10 cellular contexts compared by ENCODE assay signal in the genomic region with DNA sequence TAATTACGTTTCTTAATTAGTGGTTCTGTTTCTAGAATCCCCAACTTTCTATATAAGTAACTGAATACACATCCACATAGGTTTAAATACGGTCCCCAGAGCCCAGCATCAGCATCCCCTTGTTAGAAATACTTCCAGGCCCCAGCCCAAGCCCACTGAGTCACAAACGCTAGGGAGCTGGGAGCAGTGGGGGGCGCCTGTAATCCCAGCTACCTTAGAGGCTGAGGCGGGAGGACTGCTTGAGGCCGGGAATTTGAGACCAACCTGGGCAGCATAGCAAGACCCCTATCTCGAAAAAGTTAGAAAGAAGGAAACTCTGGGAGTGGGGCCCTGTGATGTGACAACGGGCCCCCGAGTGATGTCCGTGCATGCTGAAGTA. TPM values are rescaled to one million over a fixed set of nuclear protein-coding genes. Genes with fewer than 3 reads are reported as not detected.
DNase-seq lines count a peak whose midpoint lies in the region; ATAC-seq and TF ChIP-seq lines count a peak whose summit lies in the region.
"Had no signal": no experiment of that assay in that cellular context is flagged by ENCODE, and none has a peak within 500 bp of the region (broad histone marks: within the 10 kb centered on the region; RNA-seq: fewer than 3 reads in every experiment).

No MANE protein-coding gene starts in this region.

- peaks cover 0 to 2% (median 0%) of the 10 kb centered on the region in 3 donors for H3K36me3 Mint-ChIP-seq in naive thymus-derived CD8-positive, alpha-beta T cell

- H3K4me3 Mint-ChIP-seq in naive thymus-derived CD8-positive, alpha-beta T cell: peak overlapping the region in 8 of 10 donors; percentile 27 to 54 (median 45)

- DNase-seq in heart left ventricle: no peak
- DNase-seq in cardiac septum (ENCODE audit: low spot score): no peak
- DNase-seq in breast epithelium (ENCODE audit: low spot score in 2 of 2): no peak
- DNase-seq in naive thymus-derived CD8-positive, alpha-beta T cell: no peak
- DNase-seq in upper lobe of right lung: no peak
- DNase-seq in foreskin keratinocyte: no peak
- DNase-seq: GDM1, kidney glomerular epithelial cell had no signal

- no peak overlapping the region for H3K27ac Mint-ChIP-seq in naive thymus-derived CD8-positive, alpha-beta T cell

- intact Hi-C loops in heart left ventricle (cut with DNase I): loop anchor here in 3 of 10 donors (2.0 to 10.0 kb wide), 3 partner anchors 27 to 121 kb away; no protein-coding TSS in a partner anchor
- intact Hi-C loops in cardiac septum (cut with DNase I): loop anchor here (2.0 kb wide), 2 partner anchors 25 to 31 kb away; no protein-coding TSS in a partner anchor
- intact Hi-C loops in breast epithelium (cut with DNase I; ENCODE audit: low total_unique reads): no loop called here
- intact Hi-C loops in upper lobe of right lung (cut with DNase I): no loop called here

- no peaks in the 10 kb centered on the region for H3K36me3 ChIP-seq in heart left ventricle
- H3K36me3 ChIP-seq in breast epithelium: no peaks in the 10 kb centered on the region
- H3K36me3 ChIP-seq in upper lobe of right lung: no peaks in the 10 kb centered on the region

- H3K27ac ChIP-seq in heart left ventricle (peak overlapping the region; percentile 59 to 94 (median 88)), breast epithelium (peak overlapping the region; percentile 67 to 94), upper lobe of right lung (no peak overlapping the region), foreskin keratinocyte (no peak overlapping the region)

- TF ChIP-seq POLR2A in heart left ventricle (IDR thresholded peaks at IDR 0.05) (no peak), breast epithelium (IDR thresholded peaks at IDR 0.05) (no peak)

- POLR2A ChIA-PET in naive thymus-derived CD8-positive, alpha-beta T cell (lab: Charles Lee): no interaction called here

- peaks cover 12 to 50% (median 34%) of the 10 kb centered on the region in 5 donors for H3K27me3 Mint-ChIP-seq in naive thymus-derived CD8-positive, alpha-beta T cell

- ATAC-seq in heart left ventricle (no peak), upper lobe of right lung (no peak), GM19035 (IDR thresholded peaks at IDR 0.05; ENCODE audit: unreplicated experiment) (no peak), HG03280 (IDR thresholded peaks at IDR 0.05; ENCODE audit: unreplicated experiment) (no peak), foreskin keratinocyte (no peak)
- no peak for ATAC-seq in naive thymus-derived CD8-positive, alpha-beta T cell

- peaks cover 0 to 19% (median 6%) of the 10 kb centered on the region in 4 donors for H3K4me1 Mint-ChIP-seq in naive thymus-derived CD8-positive, alpha-beta T cell

- H3K9me3 ChIP-seq in heart left ventricle: no peaks in the 10 kb centered on the region
- no peaks in the 10 kb centered on the region for H3K9me3 ChIP-seq in breast epithelium
- no peaks in the 10 kb centered on the region for H3K9me3 ChIP-seq in upper lobe of right lung

- WGBS in heart left ventricle, 4 donors: 83 to 90% (median 85%) methylated on average over 10 of the region's 10 CpGs

- peak overlapping the region; percentile 47 to 81 (median 70) for H3K4me3 ChIP-seq in heart left ventricle
- H3K4me3 ChIP-seq in breast epithelium: peak overlapping the region; percentile 67 to 90 (median 68)
- peak overlapping the region; percentile 55 for H3K4me3 ChIP-seq in upper lobe of right lung

- H3K4me1 ChIP-seq in heart left ventricle (peaks cover 0 to 30% (median 10%) of the 10 kb centered on the region in 12 donors), breast epithelium (peaks cover 0 to 6% of the 10 kb centered on the region in 2 donors), upper lobe of right lung (peaks cover 15% of the 10 kb centered on the region), foreskin keratinocyte (peaks cover 15% of the 10 kb centered on the region)

- H3K27me3 ChIP-seq in heart left ventricle (peaks cover 0 to 28% (median 0%) of the 10 kb centered on the region in 9 donors), breast epithelium (no peaks in the 10 kb centered on the region), upper lobe of right lung (peaks cover 21% of the 10 kb centered on the region), foreskin keratinocyte (peaks cover 26% of the 10 kb centered on the region)

- no peaks in the 10 kb centered on the region for H3K9me3 Mint-ChIP-seq in naive thymus-derived CD8-positive, alpha-beta T cell

- no peak for TF ChIP-seq CTCF in heart left ventricle (IDR thresholded peaks at IDR 0.05)
- TF ChIP-seq CTCF in breast epithelium (IDR thresholded peaks at IDR 0.05): no peak
- TF ChIP-seq CTCF in upper lobe of right lung (IDR thresholded peaks at IDR 0.05): no peak
- TF ChIP-seq CTCF in foreskin keratinocyte (conservative IDR thresholded peaks at IDR 0.05): no peak

RNA-seq across cellular contexts. Expression of gene PPP1R3G, which starts 1.3 kb away (rescaled TPM):
- 10 to 100 TPM in 4 of 9 donors, 1 to 10 TPM in 5; 5.8 to 12.3 (median 9.7) TPM for total RNA-seq in heart left ventricle
- 1 to 10 TPM; 5.4 to 8.0 TPM for polyA plus RNA-seq in heart left ventricle
- total RNA-seq in cardiac septum: 7.7 TPM
- total RNA-seq in breast epithelium: 1 to 10 TPM; 1.2 to 3.2 (median 1.6) TPM
- under 1 TPM in 1 of 2 experiments, not detected in 1; 0.08 TPM for total RNA-seq in naive thymus-derived CD8-positive, alpha-beta T cell
- not detected for polyA plus RNA-seq in naive thymus-derived CD8-positive, alpha-beta T cell
- 0.46 TPM for total RNA-seq in upper lobe of right lung
- total RNA-seq in foreskin keratinocyte: 0.07 and 0.10 TPM in 2 replicates
- 0.06 and 0.09 TPM in 2 replicates for polyA plus RNA-seq in foreskin keratinocyte

Comparison
In these comparisons a context has a peak if more than half of its experiments do, and no peak if none do; other contexts are left out.
1. H3K27ac ChIP-seq: peak in heart left ventricle (12 of 12) and breast epithelium (2 of 2); none in upper lobe of right lung (single experiment) and foreskin keratinocyte (single experiment).
2. Peak in every context shown above with its lines, with median percentiles within 50 percentile points of each other: H3K4me3 ChIP-seq.